2 cellular contexts compared by ENCODE assay signal in the genomic region with DNA sequence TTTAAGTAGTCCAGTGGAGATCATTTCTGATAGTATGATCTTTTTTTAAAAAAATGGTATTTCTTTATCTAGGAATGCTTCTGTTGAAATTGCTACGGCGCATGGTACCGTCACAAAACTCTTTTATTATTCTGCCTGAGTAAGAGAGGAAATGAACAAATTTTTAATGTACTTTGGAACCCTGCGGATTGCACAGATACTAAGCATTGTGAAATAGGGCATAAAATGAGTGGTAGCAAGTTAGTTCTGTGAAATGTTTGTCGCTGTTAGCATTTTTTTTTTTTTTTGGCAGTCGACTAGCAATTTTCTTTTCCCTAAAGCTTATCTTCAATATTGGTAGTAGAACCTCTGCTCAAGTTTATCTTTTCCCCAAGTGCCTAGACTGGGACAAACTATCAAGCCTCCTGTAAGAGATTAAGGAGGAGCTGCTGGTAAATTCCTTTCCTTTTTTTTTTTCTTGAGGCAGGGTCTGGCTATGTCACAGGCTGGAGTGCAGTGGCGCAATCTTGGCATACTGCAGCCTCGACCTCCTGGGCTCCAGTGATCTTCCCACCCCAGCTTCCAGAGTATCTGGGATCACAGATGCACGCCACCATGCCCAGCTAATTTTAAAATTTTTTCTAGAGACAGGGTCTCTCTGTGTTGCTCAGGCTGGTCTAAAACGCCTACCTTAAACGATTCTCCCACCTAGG.
TF ChIP-seq lines count a peak whose summit lies in the region.

No MANE protein-coding gene starts in this region.

TF ChIP-seq in endothelial cell of umbilical vein, 7 proteins besides CTCF, POLR2A, EP300 and RAD21:
- no peak for TF ChIP-seq MAX (IDR thresholded peaks at IDR 0.05; ENCODE audit: insufficient read depth, insufficient read length)
- no peak for TF ChIP-seq FOS (IDR thresholded peaks at IDR 0.05; ENCODE audit: borderline replicate concordance, insufficient read depth, low read length)
- TF ChIP-seq JUN (IDR thresholded peaks at IDR 0.05; ENCODE audit: borderline replicate concordance, insufficient read depth, insufficient read length, low read depth): no peak
- no peak for TF ChIP-seq GATA2 (IDR thresholded peaks at IDR 0.05; ENCODE audit: insufficient read depth, insufficient read length, low read depth, low read length)
- no peak for TF ChIP-seq MYC (IDR thresholded peaks at IDR 0.05; ENCODE audit: low read depth, low read length)
- no peak for TF ChIP-seq POLR2AphosphoS5 (IDR thresholded peaks at IDR 0.05; ENCODE audit: insufficient read depth, low read depth, low read length)
- no peak for TF ChIP-seq EZH2 (IDR thresholded peaks at IDR 0.05; ENCODE audit: borderline replicate concordance, low read depth, low read length, severe bottlenecking)

TF ChIP-seq in GM12891, 5 proteins besides CTCF, POLR2A, EP300 and RAD21:
- TF ChIP-seq POU2F2 (IDR thresholded peaks at IDR 0.05; ENCODE audit: low read depth, low read length): no peak
- no peak for TF ChIP-seq SPI1 (IDR thresholded peaks at IDR 0.05; ENCODE audit: low read depth, low read length)
- TF ChIP-seq PAX5 (IDR thresholded peaks at IDR 0.05; ENCODE audit: insufficient read depth, low read length, severe bottlenecking): no peak
- no peak for TF ChIP-seq TAF1 (IDR thresholded peaks at IDR 0.05; ENCODE audit: low read depth, low read length)
- no peak for TF ChIP-seq POLR2AphosphoS5 (IDR thresholded peaks at IDR 0.05; ENCODE audit: low read depth, low read length)
